9 cellular contexts compared by ENCODE assay signal in genomic region chr1:117128323-117129079, GRCh38. TPM values are rescaled to one million over a fixed set of nuclear protein-coding genes. Genes with fewer than 3 reads are reported as not detected.
A peak's percentile ranks its signal among the peaks of the same experiment; 100 is the strongest.
DNase-seq lines count a peak whose midpoint lies in the region; ATAC-seq and TF ChIP-seq lines count a peak whose summit lies in the region.
"Had no signal": no experiment of that assay in that cellular context is flagged by ENCODE, and none has a peak within 500 bp of the region (broad histone marks: within the 10 kb centered on the region; RNA-seq: fewer than 3 reads in every experiment).

No MANE protein-coding gene starts in this region.

- no peaks in the 10 kb centered on the region for H3K36me3 Mint-ChIP-seq in stimulated activated memory B cell treated with anti-CD40 and anti-IgM and Interleukin-4, amounts not matched to agents 10 μg/mL and 1 μg/mL and 100 μg/mL, for 72 hours
- H3K36me3 Mint-ChIP-seq: activated naive CD4-positive, alpha-beta T cell treated with anti-CD3 and anti-CD28 coated beads, Interleukin-2, amount 50 U/mL, for 72 hours had no signal

- peaks cover 2% of the 10 kb centered on the region for H3K27me3 Mint-ChIP-seq in stimulated activated memory B cell treated with anti-CD40 and anti-IgM and Interleukin-4, amounts not matched to agents 10 μg/mL and 1 μg/mL and 100 μg/mL, for 72 hours

- H3K4me3 ChIP-seq in ACC112 (ENCODE audit: low read depth, low read length) (no peak overlapping the region), mesenchymal stem cell (ENCODE audit: insufficient read depth in 1 of 2, low read depth in 1 of 2, low read length in 2 of 2) (no peak overlapping the region)

- TF ChIP-seq CTCF in GM12873 (IDR thresholded peaks at IDR 0.05; ENCODE audit: insufficient read depth, low read depth, low read length, missing control alignments), result peak; percentile 39

- H3K36me3 ChIP-seq in ACC112 (ENCODE audit: insufficient read depth, low read length) (no peaks in the 10 kb centered on the region), mesenchymal stem cell (ENCODE audit: control insufficient read depth in 1 of 2, insufficient read depth in 2 of 2, low read depth in 1 of 2, low read length in 2 of 2) (no peaks in the 10 kb centered on the region)

- H3K4me1 ChIP-seq in ACC112 (ENCODE audit: control insufficient read depth, insufficient read depth, low read length, unreplicated experiment), result no peaks in the 10 kb centered on the region
- peaks cover 3% of the 10 kb centered on the region for H3K4me1 ChIP-seq in mesenchymal stem cell (ENCODE audit: control insufficient read depth, insufficient read depth, low read depth, low read length)

- no peak overlapping the region for H4K91ac ChIP-seq in mesenchymal stem cell (ENCODE audit: low read length)

- H3K4me2 ChIP-seq in mesenchymal stem cell (ENCODE audit: low read length, poor library complexity, severe bottlenecking), result no peak overlapping the region

- no peak overlapping the region for H3K18ac ChIP-seq in mesenchymal stem cell (ENCODE audit: low read depth in 1 of 2, low read length in 2 of 2)

- H2AFZ ChIP-seq in ACC112 (ENCODE audit: low read length, unreplicated experiment) (peak overlapping the region; percentile 55), mesenchymal stem cell (ENCODE audit: low read depth, low read length) (no peak overlapping the region)

- peak overlapping the region; percentile 60 for H3K9ac ChIP-seq in mesenchymal stem cell (ENCODE audit: low read length)

- no peak overlapping the region for H2BK120ac ChIP-seq in mesenchymal stem cell (ENCODE audit: low read depth, low read length)

- H3K4ac ChIP-seq in mesenchymal stem cell (ENCODE audit: low read depth in 1 of 2, low read length in 2 of 2), result no peak overlapping the region

- no peak for ATAC-seq in stimulated activated memory B cell treated with anti-CD40 and anti-IgM and Interleukin-4, amounts not matched to agents 10 μg/mL and 1 μg/mL and 100 μg/mL, for 72 hours
- no peak for ATAC-seq in GM21528 (IDR thresholded peaks at IDR 0.05; ENCODE audit: low FRiP score, unreplicated experiment)

- no peaks in the 10 kb centered on the region for H3K79me2 ChIP-seq in ACC112 (ENCODE audit: control insufficient read depth, insufficient read depth, low read length, unreplicated experiment)

- peak; percentile 17 to 65 for DNase-seq in NCI-H526 (lab: John Stamatoyannopoulos, UW)
- peak; percentile 71 for DNase-seq in dermis blood vessel endothelial cell
- peak; percentile 54 for DNase-seq in mesenchymal stem cell
- no peak for DNase-seq in stimulated activated CD4-positive, alpha-beta T cell treated with anti-CD3 and anti-CD28 coated beads, Interleukin-15, amount 100 ng/mL, for 24 hours

- H2BK15ac ChIP-seq in mesenchymal stem cell (ENCODE audit: low read depth, poor library complexity, severe bottlenecking), result no peak overlapping the region

- H3K79me1 ChIP-seq in mesenchymal stem cell (replicated peaks; ENCODE audit: low read length, poor library complexity, severe bottlenecking), result no peaks in the 10 kb centered on the region

- H3K27ac ChIP-seq in ACC112 (ENCODE audit: low read depth, low read length) (no peak overlapping the region), mesenchymal stem cell (ENCODE audit: low read length, poor library complexity, severe bottlenecking) (no peak overlapping the region)

- no peak overlapping the region for H4K8ac ChIP-seq in mesenchymal stem cell (ENCODE audit: low read length)

- WGBS in mesenchymal stem cell, result 66% methylated on average over 2 of the region's 5 CpGs

- no peak overlapping the region for H3K4me3 Mint-ChIP-seq in stimulated activated memory B cell treated with anti-CD40 and anti-IgM and Interleukin-4, amounts not matched to agents 10 μg/mL and 1 μg/mL and 100 μg/mL, for 72 hours

- no peak overlapping the region for H2BK12ac ChIP-seq in mesenchymal stem cell (ENCODE audit: low read length in 2 of 2)

- H2AK5ac ChIP-seq in mesenchymal stem cell (ENCODE audit: low read length, severe bottlenecking), result no peak overlapping the region

- H2BK5ac ChIP-seq in mesenchymal stem cell (ENCODE audit: low read depth, low read length, poor library complexity, severe bottlenecking), result no peak overlapping the region

- H3K27me3 ChIP-seq in ACC112 (ENCODE audit: insufficient read depth, low read length), result peaks cover 5% of the 10 kb centered on the region
- H3K27me3 ChIP-seq in mesenchymal stem cell (ENCODE audit: control insufficient read depth in 1 of 2, insufficient read depth in 1 of 2, low read length in 2 of 2), result peaks cover 10 to 15% of the 10 kb centered on the region in 2 experiments

- no peaks in the 10 kb centered on the region for H3K9me3 ChIP-seq in mesenchymal stem cell (ENCODE audit: control insufficient read depth, low read length)

- H3K27ac Mint-ChIP-seq in stimulated activated memory B cell treated with anti-CD40 and anti-IgM and Interleukin-4, amounts not matched to agents 10 μg/mL and 1 μg/mL and 100 μg/mL, for 72 hours, result no peak overlapping the region
- H3K27ac Mint-ChIP-seq: activated naive CD4-positive, alpha-beta T cell treated with anti-CD3 and anti-CD28 coated beads, Interleukin-2, amount 50 U/mL, for 72 hours had no signal

- no peak overlapping the region for H3K23ac ChIP-seq in mesenchymal stem cell (ENCODE audit: low read length in 2 of 2)

- H3K4me1 Mint-ChIP-seq in stimulated activated memory B cell treated with anti-CD40 and anti-IgM and Interleukin-4, amounts not matched to agents 10 μg/mL and 1 μg/mL and 100 μg/mL, for 72 hours, result no peaks in the 10 kb centered on the region

- H3K14ac ChIP-seq in mesenchymal stem cell (ENCODE audit: low read length in 2 of 2), result no peak overlapping the region

- no peaks in the 10 kb centered on the region for H3K9me3 Mint-ChIP-seq in stimulated activated memory B cell treated with anti-CD40 and anti-IgM and Interleukin-4, amounts not matched to agents 10 μg/mL and 1 μg/mL and 100 μg/mL, for 72 hours
- H3K9me3 Mint-ChIP-seq: activated naive CD4-positive, alpha-beta T cell treated with anti-CD3 and anti-CD28 coated beads, Interleukin-2, amount 50 U/mL, for 72 hours had no signal

RNA-seq across cellular contexts. Expression of gene TRIM45, which starts 7.0 kb away (rescaled TPM):
- total RNA-seq in dermis blood vessel endothelial cell, result 0.84 and 1.7 TPM in 2 replicates
- polyA plus RNA-seq in mesenchymal stem cell (2013, experiment 1 of 2), result 1.7 TPM
- 1.8 TPM for polyA plus RNA-seq in mesenchymal stem cell (2013, experiment 2 of 2)
